ENCODE assay signal across 16 cellular contexts in genomic region chr12:85642810-85643209, GRCh38.
DNase-seq lines count a peak whose midpoint lies in the region; ATAC-seq and TF ChIP-seq lines count a peak whose summit lies in the region.
"Had no signal": no experiment of that assay in that cellular context is flagged by ENCODE, and none has a peak within 500 bp of the region (broad histone marks: within the 10 kb centered on the region; RNA-seq: fewer than 3 reads in every experiment).

No MANE protein-coding gene starts in this region.

- DNase-seq in ELR (ENCODE audit: low read depth) (peak; percentile 66), M059J (ENCODE audit: low read depth) (peak; percentile 43), dedifferentiated amniotic fluid mesenchymal stem cell (ENCODE audit: extremely low spot score) (peak; percentile 19), neural crest cell (ENCODE audit: low read depth, low spot score) (no peak), NCI-H524 (lab: John Stamatoyannopoulos, UW) (no peak), body of pancreas (no peak), Peyer's patch (no peak)
- DNase-seq: activated CD4-positive, alpha-beta T cell treated with anti-CD3 and anti-CD28 coated beads, Interleukin-2, amount 50 U/mL, for 4 hours; DMS 273 treated with DMSO at 0.1 percent for 48 hours; NCI-H510A; stimulated activated CD4-positive, alpha-beta T cell treated with anti-CD3 and anti-CD28 coated beads, Interleukin-4, amount 100 ng/mL, for 1 hour; SW 1271 had no signal

- H3K27ac Mint-ChIP-seq in neural crest cell (ENCODE audit: unreplicated experiment), result no peak overlapping the region
- H3K27ac Mint-ChIP-seq: activated naive CD4-positive, alpha-beta T cell treated with anti-CD3 and anti-CD28 coated beads, Interleukin-2, amount 50 U/mL, for 72 hours had no signal

- H3K9me3 Mint-ChIP-seq in neural crest cell, result no peaks in the 10 kb centered on the region

- H3K36me3 Mint-ChIP-seq in neural crest cell (ENCODE audit: low read depth), result no peaks in the 10 kb centered on the region
- H3K36me3 Mint-ChIP-seq: activated naive CD4-positive, alpha-beta T cell treated with anti-CD3 and anti-CD28 coated beads, Interleukin-2, amount 50 U/mL, for 72 hours had no signal

- H3K27me3 ChIP-seq in body of pancreas, result peaks cover 0 to 3% of the 10 kb centered on the region in 2 donors
- no peaks in the 10 kb centered on the region for H3K27me3 ChIP-seq in Peyer's patch
- H3K27me3 ChIP-seq: suprapubic skin had no signal

- TF ChIP-seq CTCF in neural crest cell (conservative IDR thresholded peaks at IDR 0.05) (peak; percentile 21), body of pancreas (IDR thresholded peaks at IDR 0.05) (no peak), Peyer's patch (IDR thresholded peaks at IDR 0.05) (peak in 2 of 6 experiments; percentile 27 to 41)

- H3K4me3 ChIP-seq in body of pancreas (no peak overlapping the region), Peyer's patch (no peak overlapping the region)
- H3K4me3 ChIP-seq: suprapubic skin had no signal

- TF ChIP-seq POLR2A in body of pancreas (IDR thresholded peaks at IDR 0.05) (no peak), Peyer's patch (IDR thresholded peaks at IDR 0.05) (no peak)

- ATAC-seq in HG03378 (IDR thresholded peaks at IDR 0.05; ENCODE audit: unreplicated experiment) (no peak), body of pancreas (no peak)
- ATAC-seq: activated naive CD4-positive, alpha-beta T cell treated with anti-CD3 and anti-CD28 coated beads, Interleukin-2, amount 50 U/mL, for 72 hours had no signal

- H3K27me3 Mint-ChIP-seq in neural crest cell (ENCODE audit: low read depth), result no peaks in the 10 kb centered on the region

- WGBS in body of pancreas, 2 donors, result 77 to 85% methylated on average over 5 of the region's 5 CpGs

- H3K27ac ChIP-seq in body of pancreas (no peak overlapping the region), Peyer's patch (no peak overlapping the region)
- H3K27ac ChIP-seq: KMS-11, suprapubic skin had no signal

- H3K4me1 ChIP-seq in body of pancreas (peaks cover 12% of the 10 kb centered on the region), Peyer's patch (no peaks in the 10 kb centered on the region)
- H3K4me1 ChIP-seq: suprapubic skin had no signal

- intact Hi-C loops in body of pancreas (cut with DNase I), result no loop called here

- H3K4me3 Mint-ChIP-seq in neural crest cell, result no peak overlapping the region

- H3K4me1 Mint-ChIP-seq in neural crest cell, result no peaks in the 10 kb centered on the region

- H3K9me3 ChIP-seq in body of pancreas, result no peaks in the 10 kb centered on the region
- H3K9me3 ChIP-seq in Peyer's patch, result no peaks in the 10 kb centered on the region
- H3K9me3 ChIP-seq: suprapubic skin had no signal

- H3K36me3 ChIP-seq in body of pancreas (replicated peaks in 1 of 2; ENCODE audit: insufficient read depth in 1 of 2, low read depth in 2 of 2), result no peaks in the 10 kb centered on the region
- H3K36me3 ChIP-seq in Peyer's patch, result no peaks in the 10 kb centered on the region
- H3K36me3 ChIP-seq: suprapubic skin had no signal

Comparison
In these comparisons a context has a peak if more than half of its experiments do, and no peak if none do; other contexts are left out.
1. DNase-seq: peak in ELR (single experiment), M059J (single experiment) and dedifferentiated amniotic fluid mesenchymal stem cell (single experiment); none in neural crest cell (single experiment), NCI-H524 (0 of 2), body of pancreas (0 of 4) and Peyer's patch (0 of 3).